ENCODE assay signal across 12 cellular contexts in the genomic region with DNA sequence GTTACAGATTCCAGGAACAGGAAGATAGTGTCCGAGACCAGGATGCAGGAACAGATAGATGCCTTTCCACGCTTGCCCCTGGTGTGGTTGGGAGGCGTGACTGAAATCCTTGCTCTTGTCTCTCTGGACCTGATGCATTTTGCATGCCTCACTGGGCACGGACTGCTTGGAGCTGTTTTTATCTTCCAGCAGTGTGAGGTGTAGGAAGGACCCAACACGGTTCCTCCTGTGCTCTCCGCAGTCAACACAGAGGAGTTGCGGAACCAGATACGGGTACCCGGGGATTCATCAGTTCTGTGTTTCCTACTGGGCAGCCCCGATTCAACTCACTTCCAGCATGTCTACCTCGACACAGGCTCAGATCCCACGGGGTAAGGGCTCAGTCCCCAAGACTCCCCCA. TPM values are rescaled to one million over a fixed set of nuclear protein-coding genes. Genes with fewer than 3 reads are reported as not detected.
DNase-seq lines count a peak whose midpoint lies in the region; ATAC-seq and TF ChIP-seq lines count a peak whose summit lies in the region.
"Had no signal": no experiment of that assay in that cellular context is flagged by ENCODE, and none has a peak within 500 bp of the region (broad histone marks: within the 10 kb centered on the region; RNA-seq: fewer than 3 reads in every experiment).

No MANE protein-coding gene starts in this region.

- H3K27me3 Mint-ChIP-seq in HFFc6 (ENCODE audit: insufficient read depth) = no peaks in the 10 kb centered on the region; the same call in 1 of the 2 replicates
- H3K27me3 Mint-ChIP-seq in activated T-helper 17 cell treated with anti-CD3 and anti-CD28 coated beads, Interleukin-2, amount 50 U/mL, for 72 hours = no peaks in the 10 kb centered on the region
- no peaks in the 10 kb centered on the region for H3K27me3 Mint-ChIP-seq in stimulated activated memory B cell treated with anti-CD40 and anti-IgM and Interleukin-4, amounts not matched to agents 10 μg/mL and 1 μg/mL and 100 μg/mL, for 72 hours

- no peaks in the 10 kb centered on the region for H3K9me3 Mint-ChIP-seq in HFFc6
- no peaks in the 10 kb centered on the region for H3K9me3 Mint-ChIP-seq in activated T-helper 17 cell treated with anti-CD3 and anti-CD28 coated beads, Interleukin-2, amount 50 U/mL, for 72 hours
- no peaks in the 10 kb centered on the region for H3K9me3 Mint-ChIP-seq in stimulated activated memory B cell treated with anti-CD40 and anti-IgM and Interleukin-4, amounts not matched to agents 10 μg/mL and 1 μg/mL and 100 μg/mL, for 72 hours

- no peak for ATAC-seq in activated T-helper 17 cell treated with anti-CD3 and anti-CD28 coated beads, Interleukin-2, amount 50 U/mL, for 72 hours (replicated peaks)
- ATAC-seq in stimulated activated memory B cell treated with anti-CD40 and anti-IgM and Interleukin-4, amounts not matched to agents 10 μg/mL and 1 μg/mL and 100 μg/mL, for 72 hours = no peak
- no peak for ATAC-seq in GM19455 (IDR thresholded peaks at IDR 0.05; ENCODE audit: unreplicated experiment)
- no peak for ATAC-seq in GM19452 (IDR thresholded peaks at IDR 0.05; ENCODE audit: unreplicated experiment)
- no peak for ATAC-seq in HG03159 (IDR thresholded peaks at IDR 0.05; ENCODE audit: unreplicated experiment)

- peaks cover 10% of the 10 kb centered on the region for H3K36me3 Mint-ChIP-seq in HFFc6 (ENCODE audit: low read depth)
- H3K36me3 Mint-ChIP-seq in activated T-helper 17 cell treated with anti-CD3 and anti-CD28 coated beads, Interleukin-2, amount 50 U/mL, for 72 hours (ENCODE audit: low read depth) = peaks cover 71% of the 10 kb centered on the region
- peaks cover 9% of the 10 kb centered on the region for H3K36me3 Mint-ChIP-seq in stimulated activated memory B cell treated with anti-CD40 and anti-IgM and Interleukin-4, amounts not matched to agents 10 μg/mL and 1 μg/mL and 100 μg/mL, for 72 hours

- H3K4me3 Mint-ChIP-seq in HFFc6 = no peak overlapping the region
- peak overlapping the region; percentile 94 for H3K4me3 Mint-ChIP-seq in activated T-helper 17 cell treated with anti-CD3 and anti-CD28 coated beads, Interleukin-2, amount 50 U/mL, for 72 hours
- no peak overlapping the region for H3K4me3 Mint-ChIP-seq in stimulated activated memory B cell treated with anti-CD40 and anti-IgM and Interleukin-4, amounts not matched to agents 10 μg/mL and 1 μg/mL and 100 μg/mL, for 72 hours

- H3K4me1 Mint-ChIP-seq in HFFc6 (ENCODE audit: low read depth) = peaks cover 51% of the 10 kb centered on the region
- H3K4me1 Mint-ChIP-seq in activated T-helper 17 cell treated with anti-CD3 and anti-CD28 coated beads, Interleukin-2, amount 50 U/mL, for 72 hours = peaks cover 32% of the 10 kb centered on the region
- H3K4me1 Mint-ChIP-seq in stimulated activated memory B cell treated with anti-CD40 and anti-IgM and Interleukin-4, amounts not matched to agents 10 μg/mL and 1 μg/mL and 100 μg/mL, for 72 hours = peaks cover 91% of the 10 kb centered on the region

- peak overlapping the region; percentile 95; the same call in 1 of the 2 replicates for H3K27ac Mint-ChIP-seq in HFFc6
- no peak overlapping the region for H3K27ac Mint-ChIP-seq in activated T-helper 17 cell treated with anti-CD3 and anti-CD28 coated beads, Interleukin-2, amount 50 U/mL, for 72 hours
- peak overlapping the region; percentile 89 for H3K27ac Mint-ChIP-seq in stimulated activated memory B cell treated with anti-CD40 and anti-IgM and Interleukin-4, amounts not matched to agents 10 μg/mL and 1 μg/mL and 100 μg/mL, for 72 hours

- TF ChIP-seq CTCF in HFFc6 (IDR thresholded peaks at IDR 0.05) = no peak

- no peak for DNase-seq in HFFc6
- DNase-seq in left kidney (ENCODE audit: low read depth, low spot score) = peak; percentile 76
- DNase-seq: activated T-cell treated with anti-CD3 and anti-CD28 coated beads for 4 hours, GF-D8, KBM-7, NCI-H345, T-helper 2 cell had no signal

RNA-seq across cellular contexts. Expression of gene DOT1L, which starts 6.5 kb away (rescaled TPM):
- 10 to 100 TPM; 18.5 to 22.9 (median 21.3) TPM for total RNA-seq in HFFc6 (2021; fragmentation: NEBNext Ultra II Directional; extraction: Animal tissue kit (Norgen Biotek cat#: 25700))
- total RNA-seq in activated T-helper 17 cell treated with anti-CD3 and anti-CD28 coated beads, Interleukin-2, amount 50 U/mL, for 72 hours = 100 to 1,000 TPM in 1 of 2 donors, 10 to 100 TPM in 1; 76.6 to 114 TPM

RNA-seq across cellular contexts. Expression of gene AP3D1, which starts 18.9 kb away (rescaled TPM):
- total RNA-seq in HFFc6 (2021; fragmentation: NEBNext Ultra II Directional; extraction: Animal tissue kit (Norgen Biotek cat#: 25700)) = 100 to 1,000 TPM; 139 to 169 (median 151) TPM
- total RNA-seq in activated T-helper 17 cell treated with anti-CD3 and anti-CD28 coated beads, Interleukin-2, amount 50 U/mL, for 72 hours = 100 to 1,000 TPM in 1 of 2 donors, 10 to 100 TPM in 1; 83.6 to 108 TPM
